In genomic region chr15:72515591-72516389, GRCh38 we compare ENCODE assay signal across 1 cellular context.
TF ChIP-seq lines count a peak whose summit lies in the region.

No MANE protein-coding gene starts in this region.

TF ChIP-seq in HEK293, 187 proteins besides CTCF, POLR2A, EP300 and RAD21 (continued from another document):
- TF ChIP-seq PRDM10 (tag by site-specific recombination; IDR thresholded peaks at IDR 0.05) (peak; percentile 36; the same call in 1 of the 2 replicates), ZXDB (tag by site-specific recombination; IDR thresholded peaks at IDR 0.05) (peak; percentile 72), ZNF610 (tag by site-specific recombination; IDR thresholded peaks at IDR 0.05; ENCODE audit: borderline replicate concordance) (no peak), SP2 (tag by site-specific recombination; IDR thresholded peaks at IDR 0.05) (peak; percentile 17; the same call in 1 of the 2 replicates), OVOL3 (tag by site-specific recombination; IDR thresholded peaks at IDR 0.05) (0 out of 2 replicates have a peak, but pooled peaks have one; percentile 1), ZBTB48 (tag by site-specific recombination; IDR thresholded peaks at IDR 0.05) (peak; percentile 85), MZF1 (tag by site-specific recombination; IDR thresholded peaks at IDR 0.05; ENCODE audit: borderline replicate concordance) (peak; percentile 69), WT1 (tag by site-specific recombination; IDR thresholded peaks at IDR 0.05) (peak; percentile 98), ZNF544 (tag by site-specific recombination; IDR thresholded peaks at IDR 0.05) (no peak), ZNF692 (tag by site-specific recombination; IDR thresholded peaks at IDR 0.05) (peak; percentile 94), ZNF626 (tag by site-specific recombination; IDR thresholded peaks at IDR 0.05) (no peak)
TF ChIP-seq in HEK293: peak in this region for 11.
